15 cellular contexts compared by ENCODE assay signal in genomic region chr5:14659821-14660607, GRCh38. TPM values are rescaled to one million over a fixed set of nuclear protein-coding genes. Genes with fewer than 3 reads are reported as not detected.
DNase-seq lines count a peak whose midpoint lies in the region; ATAC-seq and TF ChIP-seq lines count a peak whose summit lies in the region.
"Had no signal": no experiment of that assay in that cellular context is flagged by ENCODE, and none has a peak within 500 bp of the region (broad histone marks: within the 10 kb centered on the region; RNA-seq: fewer than 3 reads in every experiment).

No MANE protein-coding gene starts in this region.

- H3K4me2 ChIP-seq in BLaER1: peak overlapping the region; percentile 50
- no peak overlapping the region for H3K4me2 ChIP-seq in mesenchymal stem cell (ENCODE audit: low read length, poor library complexity, severe bottlenecking)

- no peak overlapping the region for H3K23ac ChIP-seq in mesenchymal stem cell (ENCODE audit: low read length in 2 of 2)

- no peak overlapping the region for H2BK5ac ChIP-seq in mesenchymal stem cell (ENCODE audit: low read depth, low read length, poor library complexity, severe bottlenecking)

- no peak overlapping the region for H2BK12ac ChIP-seq in mesenchymal stem cell (ENCODE audit: low read length in 2 of 2)

- H3K27me3 ChIP-seq in BLaER1 (no peaks in the 10 kb centered on the region), MG63 (no peaks in the 10 kb centered on the region), mesenchymal stem cell (ENCODE audit: control insufficient read depth in 1 of 2, insufficient read depth in 1 of 2, low read length in 2 of 2) (no peaks in the 10 kb centered on the region)

- H3K4me1 ChIP-seq in BLaER1 (peaks cover 32% of the 10 kb centered on the region), mesenchymal stem cell (ENCODE audit: control insufficient read depth, insufficient read depth, low read depth, low read length) (no peaks in the 10 kb centered on the region)

- H3K9me3 ChIP-seq in BLaER1 (no peaks in the 10 kb centered on the region), MG63 (no peaks in the 10 kb centered on the region), mesenchymal stem cell (ENCODE audit: control insufficient read depth, low read length) (no peaks in the 10 kb centered on the region)

- WGBS in mesenchymal stem cell: 100% methylated on average over 1 of the region's 3 CpGs

- TF ChIP-seq CTCF in epithelial cell of esophagus (IDR thresholded peaks at IDR 0.05; ENCODE audit: insufficient read depth, low read depth, low read length, missing control alignments): no peak

- H3K27ac ChIP-seq in BLaER1 (no peak overlapping the region), mesenchymal stem cell (ENCODE audit: low read length, poor library complexity, severe bottlenecking) (no peak overlapping the region)

- H3K4me3 ChIP-seq in BLaER1 (no peak overlapping the region), MG63 (no peak overlapping the region), epithelial cell of esophagus (ENCODE audit: low read length) (no peak overlapping the region), mesenchymal stem cell (ENCODE audit: insufficient read depth in 1 of 2, low read depth in 1 of 2, low read length in 2 of 2) (no peak overlapping the region)

- H3K14ac ChIP-seq in mesenchymal stem cell (ENCODE audit: low read length in 2 of 2): no peak overlapping the region

- peak; percentile 83 for DNase-seq in MG63
- peak; percentile 99 for DNase-seq in epithelial cell of esophagus (ENCODE audit: low read depth)
- DNase-seq in mesenchymal stem cell: no peak
- no peak for DNase-seq in NCI-H2196 (lab: John Stamatoyannopoulos, UW; ENCODE audit: unreplicated experiment)
- no peak for DNase-seq in CD1c-positive myeloid dendritic cell (ENCODE audit: extremely low spot score)
- DNase-seq: activated CD4-positive, CD25-positive, alpha-beta regulatory T cell; left colon; naive thymus-derived CD8-positive, alpha-beta T cell; NCI-H2171; right cardiac atrium; stimulated activated CD4-positive, alpha-beta T cell treated with anti-CD3 and anti-CD28 coated beads, Interleukin-4, amount 100 ng/mL, for 4 hours; stimulated activated naive CD4-positive, alpha-beta T cell treated with Interleukin-2 at 50 U/mL for 16 hours had no signal

- no peak overlapping the region for H3K4ac ChIP-seq in mesenchymal stem cell (ENCODE audit: low read depth in 1 of 2, low read length in 2 of 2)

- ATAC-seq in GM18868 (IDR thresholded peaks at IDR 0.05; ENCODE audit: unreplicated experiment) (no peak), GM21717 (IDR thresholded peaks at IDR 0.05; ENCODE audit: unreplicated experiment) (no peak)
- ATAC-seq: left colon; naive thymus-derived CD8-positive, alpha-beta T cell; right cardiac atrium had no signal

- no peak overlapping the region for H3K18ac ChIP-seq in mesenchymal stem cell (ENCODE audit: low read depth in 1 of 2, low read length in 2 of 2)

- peaks cover 4% of the 10 kb centered on the region for H4K20me1 ChIP-seq in BLaER1

- H2AK5ac ChIP-seq in mesenchymal stem cell (ENCODE audit: low read length, severe bottlenecking): no peak overlapping the region

- no peak overlapping the region for H4K8ac ChIP-seq in mesenchymal stem cell (ENCODE audit: low read length)

- H2AFZ ChIP-seq in mesenchymal stem cell (ENCODE audit: low read depth, low read length): no peak overlapping the region

- H4K91ac ChIP-seq in mesenchymal stem cell (ENCODE audit: low read length): no peak overlapping the region

- no peak overlapping the region for H3K9ac ChIP-seq in BLaER1
- H3K9ac ChIP-seq in mesenchymal stem cell (ENCODE audit: low read length): peak overlapping the region; percentile 47

- H2BK120ac ChIP-seq in mesenchymal stem cell (ENCODE audit: low read depth, low read length): no peak overlapping the region

- H3K36me3 ChIP-seq in BLaER1 (no peaks in the 10 kb centered on the region; the same call in 1 of the 2 replicates), MG63 (no peaks in the 10 kb centered on the region), mesenchymal stem cell (ENCODE audit: control insufficient read depth in 1 of 2, insufficient read depth in 2 of 2, low read depth in 1 of 2, low read length in 2 of 2) (peaks cover 0 to 9% of the 10 kb centered on the region in 2 experiments)

- H2BK15ac ChIP-seq in mesenchymal stem cell (ENCODE audit: low read depth, poor library complexity, severe bottlenecking): no peak overlapping the region

- peaks cover 13% of the 10 kb centered on the region for H3K79me1 ChIP-seq in mesenchymal stem cell (replicated peaks; ENCODE audit: low read length, poor library complexity, severe bottlenecking)

RNA-seq across cellular contexts. Expression of gene OTULIN, which starts 4.5 kb away (rescaled TPM):
- 19.1 and 71.5 TPM in 2 replicates for total RNA-seq in MG63 (2014; rRNA removed; shearing (Covaris generic); ENCODE audit: low replicate concordance)
- 6.4 TPM for polyA plus RNA-seq in mesenchymal stem cell (2013, experiment 1 of 2)
- 6.7 TPM for polyA plus RNA-seq in mesenchymal stem cell (2013, experiment 2 of 2)

Comparison
In these comparisons a context has a peak if more than half of its experiments do, and no peak if none do; other contexts are left out.
1. DNase-seq: peak in MG63 (single experiment) and epithelial cell of esophagus (single experiment); none in mesenchymal stem cell (single experiment), NCI-H2196 (single experiment) and CD1c-positive myeloid dendritic cell (single experiment).